ENCODE assay signal across 8 cellular contexts in genomic region chr11:832529-833113, GRCh38.
DNase-seq lines count a peak whose midpoint lies in the region; ATAC-seq and TF ChIP-seq lines count a peak whose summit lies in the region.

TSS of gene CD151 (plus strand) at chr11:832952. CDS start at chr11:836070, 3,118 bp downstream.

- H3K27ac ChIP-seq in HL-60 (replicated peaks), result peak within 1 kb of the TSS; percentile 52
- H3K27ac ChIP-seq in cingulate gyrus (ENCODE audit: low read depth, low read length), result peak within 1 kb of the TSS; percentile 60
- H3K27ac ChIP-seq in layer of hippocampus (ENCODE audit: low read depth, low read length), result peak within 1 kb of the TSS; percentile 71

- DNase-seq in activated T-cell treated with anti-CD3 and anti-CD28 coated beads for 1 hour (ENCODE audit: low read depth) (peak; percentile 51), activated T-cell treated with anti-CD3 and anti-CD28 coated beads for 4 hours (no peak), HL-60 (ENCODE audit: low read depth in 1 of 2, low spot score in 1 of 2) (no peak)
- peak; percentile 47 for DNase-seq in stimulated activated CD8-positive, alpha-beta memory T cell treated with anti-CD3 and anti-CD28 coated beads, Interleukin-12 subunit alpha, Interleukin-12 subunit beta, amount 100 ng/mL, for 4 hours (ENCODE audit: low read depth)

- no peak within 1 kb of the TSS for H3K27ac Mint-ChIP-seq in T-helper 1 cell treated with Interleukin-12 subunit alpha and Interleukin-12 subunit beta and Interleukin-4 antibody, amounts not matched to agents 30 μg/mL and 1 μg/mL, for 36 hours

- no peak for ATAC-seq in GM21737 (IDR thresholded peaks at IDR 0.05; ENCODE audit: unreplicated experiment)

- H3K27me3 Mint-ChIP-seq in T-helper 1 cell treated with Interleukin-12 subunit alpha and Interleukin-12 subunit beta and Interleukin-4 antibody, amounts not matched to agents 30 μg/mL and 1 μg/mL, for 36 hours (ENCODE audit: low read depth), result peaks cover 39% of the 10 kb centered on the region

- H3K9me3 Mint-ChIP-seq in T-helper 1 cell treated with Interleukin-12 subunit alpha and Interleukin-12 subunit beta and Interleukin-4 antibody, amounts not matched to agents 30 μg/mL and 1 μg/mL, for 36 hours, result no peaks in the 10 kb centered on the region

- TF ChIP-seq CTCF in HL-60 (IDR thresholded peaks at IDR 0.05; ENCODE audit: insufficient read depth, low read length), result no peak

- H3K4me3 ChIP-seq in HL-60 (replicated peaks; ENCODE audit: insufficient read depth, low read length), result peak within 1 kb of the TSS; percentile 63

- H3K27me3 ChIP-seq in HL-60 (ENCODE audit: insufficient read depth, poor library complexity, severe bottlenecking) (peaks cover 9% of the 10 kb centered on the region), layer of hippocampus (ENCODE audit: control insufficient read depth, insufficient read depth, low read length) (peaks cover 17% of the 10 kb centered on the region)

- peaks cover 1% of the 10 kb centered on the region for H3K36me3 Mint-ChIP-seq in T-helper 1 cell treated with Interleukin-12 subunit alpha and Interleukin-12 subunit beta and Interleukin-4 antibody, amounts not matched to agents 30 μg/mL and 1 μg/mL, for 36 hours (ENCODE audit: low read depth)

- H3K4me1 Mint-ChIP-seq in T-helper 1 cell treated with Interleukin-12 subunit alpha and Interleukin-12 subunit beta and Interleukin-4 antibody, amounts not matched to agents 30 μg/mL and 1 μg/mL, for 36 hours (ENCODE audit: low read depth), result peaks cover 3% of the 10 kb centered on the region

- H3K4me3 Mint-ChIP-seq in T-helper 1 cell treated with Interleukin-12 subunit alpha and Interleukin-12 subunit beta and Interleukin-4 antibody, amounts not matched to agents 30 μg/mL and 1 μg/mL, for 36 hours, result peak within 1 kb of the TSS; percentile 67

Comparison
In these comparisons a context has a peak if more than half of its experiments do, and no peak if none do; other contexts are left out.
1. DNase-seq: peak in activated T-cell treated with anti-CD3 and anti-CD28 coated beads for 1 hour (single experiment) and stimulated activated CD8-positive, alpha-beta memory T cell treated with anti-CD3 and anti-CD28 coated beads, Interleukin-12 subunit alpha, Interleukin-12 subunit beta, amount 100 ng/mL, for 4 hours (single experiment); none in activated T-cell treated with anti-CD3 and anti-CD28 coated beads for 4 hours (single experiment) and HL-60 (0 of 2).
2. Peak in every context shown above with its lines, with median percentiles within 50 percentile points of each other: H3K27ac ChIP-seq.